9 cellular contexts compared by ENCODE assay signal in genomic region chr17:31564883-31565297, GRCh38.
A peak's percentile ranks its signal among the peaks of the same experiment; 100 is the strongest.
DNase-seq lines count a peak whose midpoint lies in the region; TF ChIP-seq lines count a peak whose summit lies in the region.
"Had no signal": no experiment of that assay in that cellular context is flagged by ENCODE, and none has a peak within 500 bp of the region (broad histone marks: within the 10 kb centered on the region; RNA-seq: fewer than 3 reads in every experiment).

No MANE protein-coding gene starts in this region.

- no peak for TF ChIP-seq EP300 in suprapubic skin (IDR thresholded peaks at IDR 0.05)

- no peak overlapping the region for H3K4me3 ChIP-seq in HEK293 (ENCODE audit: low read depth, low read length)
- peak overlapping the region in 1 of 2 donors; percentile 3 for H3K4me3 ChIP-seq in ascending aorta
- no peak overlapping the region for H3K4me3 ChIP-seq in suprapubic skin

- H3K4me1 ChIP-seq in HEK293 (ENCODE audit: control insufficient read depth, insufficient read depth, low read length) (peaks cover 10% of the 10 kb centered on the region), ascending aorta (peaks cover 6 to 69% of the 10 kb centered on the region in 2 donors), suprapubic skin (peaks cover 81% of the 10 kb centered on the region)

- POLR2A ChIA-PET in HEK293 (lab: Yijun Ruan, JAX): no interaction called here

- DNase-seq in ascending aorta (ENCODE audit: low spot score in 2 of 2): no peak
- DNase-seq in iris pigment epithelial cell (ENCODE audit: low read depth): peak; percentile 61
- no peak for DNase-seq in suprapubic skin (ENCODE audit: low spot score in 2 of 2)
- DNase-seq in KG1 (lab: John Stamatoyannopoulos, UW): no peak
- DNase-seq in stimulated activated naive CD4-positive, alpha-beta T cell treated with Interleukin-2 at 50 U/mL for 16 hours (lab: John Stamatoyannopoulos, UW): no peak
- DNase-seq in amniotic stem cell (lab: John Stamatoyannopoulos, UW): no peak
- DNase-seq in stimulated activated CD4-positive, alpha-beta T cell treated with anti-CD3 and anti-CD28 coated beads, Interleukin-15, amount 100 ng/mL, for 24 hours: no peak
- DNase-seq: NCI-H1417 treated with DMSO at 0.1 percent for 48 hours had no signal

- H3K9me3 ChIP-seq in HEK293 (ENCODE audit: control insufficient read depth, insufficient read depth, low read depth, low read length) (no peaks in the 10 kb centered on the region), ascending aorta (no peaks in the 10 kb centered on the region), suprapubic skin (no peaks in the 10 kb centered on the region)

- 32% methylated on average over 5 of the region's 6 CpGs for WGBS in suprapubic skin

- CTCF ChIA-PET in HEK293 (lab: Yijun Ruan, JAX): interaction anchor here (1.2 kb wide), 1 partner anchor 276 kb away, joined by 4 read pairs; no protein-coding TSS in a partner anchor

- H3K36me3 ChIP-seq in HEK293 (ENCODE audit: control insufficient read depth in 2 of 2, insufficient read depth in 1 of 2, low read length in 2 of 2) (no peaks in the 10 kb centered on the region), ascending aorta (peaks cover 0 to 9% of the 10 kb centered on the region in 2 donors), suprapubic skin (no peaks in the 10 kb centered on the region)

- no peak for TF ChIP-seq POLR2A in suprapubic skin (IDR thresholded peaks at IDR 0.05)

- intact Hi-C loops in ascending aorta (cut with DNase I): no loop called here

- TF ChIP-seq CTCF in HEK293 (tag by site-specific recombination; IDR thresholded peaks at IDR 0.05) (no peak), ascending aorta (IDR thresholded peaks at IDR 0.05) (no peak), suprapubic skin (IDR thresholded peaks at IDR 0.05) (no peak)

- H3K27me3 ChIP-seq in ascending aorta (no peaks in the 10 kb centered on the region), suprapubic skin (no peaks in the 10 kb centered on the region)

- H3K27ac ChIP-seq in HEK293 (ENCODE audit: extremely low read depth, low read depth, low read length) (no peak overlapping the region), ascending aorta (peak overlapping the region; percentile 83 to 91), suprapubic skin (peak overlapping the region; percentile 13)

TF ChIP-seq in HEK293, 187 proteins besides CTCF, POLR2A, EP300 and RAD21:
- peak; percentile 60 for TF ChIP-seq PRDM10 (tag by site-specific recombination; IDR thresholded peaks at IDR 0.05)
- 0 out of 2 replicates have a peak, but pooled peaks have one; percentile 14 for TF ChIP-seq GLIS1 (tag by site-specific recombination; IDR thresholded peaks at IDR 0.05)
- TF ChIP-seq ZNF580 (tag by site-specific recombination; IDR thresholded peaks at IDR 0.05): no peak
